Comparison of ENCODE assay signal across 26 cellular contexts in the genomic region with DNA sequence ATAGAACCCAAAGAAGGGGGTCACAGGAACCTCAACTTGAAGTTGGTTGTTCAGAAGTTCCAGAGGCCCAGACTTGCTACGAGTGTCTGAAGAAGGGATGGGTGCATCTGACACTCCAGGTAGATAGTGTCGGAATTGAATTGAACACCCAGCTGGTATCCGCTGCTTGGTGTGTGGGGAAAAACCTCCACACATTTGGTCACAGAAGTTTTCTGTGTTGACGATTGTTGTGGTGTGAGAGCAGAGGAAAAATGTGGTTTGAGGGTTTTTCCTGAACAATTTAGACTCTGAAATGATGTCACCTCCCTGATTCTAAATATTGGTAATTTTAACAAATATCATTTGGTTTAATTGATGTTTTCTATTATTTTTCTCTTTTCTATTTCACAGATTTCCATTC.
A peak's percentile ranks its signal among the peaks of the same experiment; 100 is the strongest.
DNase-seq lines count a peak whose midpoint lies in the region; ATAC-seq and TF ChIP-seq lines count a peak whose summit lies in the region.
"Had no signal": no experiment of that assay in that cellular context is flagged by ENCODE, and none has a peak within 500 bp of the region (broad histone marks: within the 10 kb centered on the region; RNA-seq: fewer than 3 reads in every experiment).

No MANE protein-coding gene starts in this region.

- peaks cover 4% of the 10 kb centered on the region for H3K4me1 Mint-ChIP-seq in activated naive CD4-positive, alpha-beta T cell treated with anti-CD3 and anti-CD28 coated beads, Interleukin-2, amount 10 ng/mL, durations not matched to agents 7 days and 5 days
- H3K4me1 Mint-ChIP-seq in activated naive CD8-positive, alpha-beta T cell treated with anti-CD3 and anti-CD28 coated beads for 36 hours: peaks cover 25% of the 10 kb centered on the region
- H3K4me1 Mint-ChIP-seq in stimulated activated naive CD8-positive, alpha-beta T cell treated with anti-CD3 and anti-CD28 coated beads, Interleukin-15, amount 100 ng/mL, for 72 hours: peaks cover 25% of the 10 kb centered on the region

- CTCF ChIA-PET in activated naive CD4-positive, alpha-beta T cell treated with anti-CD3 and anti-CD28 coated beads, Interleukin-2, amount 10 ng/mL, durations not matched to agents 7 days and 5 days (lab: Charles Lee): no interaction called here

- H3K27me3 Mint-ChIP-seq in activated naive CD4-positive, alpha-beta T cell treated with anti-CD3 and anti-CD28 coated beads, Interleukin-2, amount 10 ng/mL, durations not matched to agents 7 days and 5 days: peaks cover 13% of the 10 kb centered on the region
- H3K27me3 Mint-ChIP-seq in activated naive CD8-positive, alpha-beta T cell treated with anti-CD3 and anti-CD28 coated beads for 36 hours: peaks cover 49% of the 10 kb centered on the region
- H3K27me3 Mint-ChIP-seq in stimulated activated naive CD8-positive, alpha-beta T cell treated with anti-CD3 and anti-CD28 coated beads, Interleukin-15, amount 100 ng/mL, for 72 hours: peaks cover 67% of the 10 kb centered on the region
- H3K27me3 Mint-ChIP-seq: CD4-positive, CD25-positive, alpha-beta regulatory T cell had no signal

- H3K9me3 Mint-ChIP-seq in activated naive CD4-positive, alpha-beta T cell treated with anti-CD3 and anti-CD28 coated beads, Interleukin-2, amount 50 U/mL, for 72 hours: no peaks in the 10 kb centered on the region
- H3K9me3 Mint-ChIP-seq in activated naive CD4-positive, alpha-beta T cell treated with anti-CD3 and anti-CD28 coated beads, Interleukin-2, amount 10 ng/mL, durations not matched to agents 7 days and 5 days: no peaks in the 10 kb centered on the region
- H3K9me3 Mint-ChIP-seq in activated naive CD8-positive, alpha-beta T cell treated with anti-CD3 and anti-CD28 coated beads for 36 hours: no peaks in the 10 kb centered on the region
- H3K9me3 Mint-ChIP-seq in stimulated activated naive CD8-positive, alpha-beta T cell treated with anti-CD3 and anti-CD28 coated beads, Interleukin-15, amount 100 ng/mL, for 72 hours: no peaks in the 10 kb centered on the region
- H3K9me3 Mint-ChIP-seq: activated naive CD4-positive, alpha-beta T cell treated with anti-CD3 and anti-CD28 coated beads, Interleukin-2, amount 50 U/mL, for 24 hours; CD4-positive, CD25-positive, alpha-beta regulatory T cell; endodermal cell had no signal

- no peak for TF ChIP-seq CTCF in transverse colon (IDR thresholded peaks at IDR 0.05)

- in situ Hi-C loops in transverse colon (cut with MboI; ENCODE audit: low pct_ligation_motif_present in 1 of 4, low pct_unique_long_range_greater_than_20kb in 1 of 4, low sequenced_read_pairs in 3 of 4): loop anchor here in 1 of 4 donors (25.0 kb wide), 1 partner anchor 393 kb away; no protein-coding TSS in a partner anchor

- H3K4me3 Mint-ChIP-seq in activated naive CD4-positive, alpha-beta T cell treated with anti-CD3 and anti-CD28 coated beads, Interleukin-2, amount 10 ng/mL, durations not matched to agents 7 days and 5 days: no peak overlapping the region
- no peak overlapping the region for H3K4me3 Mint-ChIP-seq in activated naive CD8-positive, alpha-beta T cell treated with anti-CD3 and anti-CD28 coated beads for 36 hours
- H3K4me3 Mint-ChIP-seq in stimulated activated naive CD8-positive, alpha-beta T cell treated with anti-CD3 and anti-CD28 coated beads, Interleukin-15, amount 100 ng/mL, for 72 hours: peak overlapping the region; percentile 13 to 38
- H3K4me3 Mint-ChIP-seq: activated naive CD4-positive, alpha-beta T cell treated with anti-CD3 and anti-CD28 coated beads, Interleukin-2, amount 50 U/mL, for 24 hours; CD4-positive, CD25-positive, alpha-beta regulatory T cell; endodermal cell had no signal

- TF ChIP-seq EP300 in transverse colon (IDR thresholded peaks at IDR 0.05; ENCODE audit: low read depth): no peak

- no peak overlapping the region for H3K4me3 ChIP-seq in transverse colon
- H3K4me3 ChIP-seq: ascending aorta, cardiac muscle cell, hepatocyte, mucosa of descending colon, pancreas, SK-N-MC, smooth muscle cell, suprapubic skin had no signal

- H3K27ac ChIP-seq in transverse colon: no peak overlapping the region
- H3K27ac ChIP-seq: ascending aorta, cardiac muscle cell, hepatocyte, pancreas, SK-N-MC, suprapubic skin had no signal

- intact Hi-C loops in transverse colon (cut with DNase I; ENCODE audit: low total_unique reads): no loop called here

- H3K27me3 ChIP-seq in transverse colon: no peaks in the 10 kb centered on the region
- H3K27me3 ChIP-seq: ascending aorta, cardiac muscle cell, hepatocyte, pancreas, suprapubic skin had no signal

- WGBS in transverse colon (ENCODE audit: low coverage in 1 of 2), 2 donors: 78 to 84% methylated on average over 3 to 4 of the region's 4 CpGs

- no peaks in the 10 kb centered on the region for H3K36me3 ChIP-seq in transverse colon
- H3K36me3 ChIP-seq: ascending aorta, cardiac muscle cell, pancreas, suprapubic skin had no signal

- no peak for TF ChIP-seq POLR2A in transverse colon (IDR thresholded peaks at IDR 0.05)

- H3K4me1 ChIP-seq in transverse colon: peaks cover 0 to 10% (median 0%) of the 10 kb centered on the region in 4 donors
- H3K4me1 ChIP-seq: ascending aorta, pancreas, suprapubic skin had no signal

- H3K27ac Mint-ChIP-seq in activated naive CD4-positive, alpha-beta T cell treated with anti-CD3 and anti-CD28 coated beads, Interleukin-2, amount 50 U/mL, for 72 hours: no peak overlapping the region
- no peak overlapping the region for H3K27ac Mint-ChIP-seq in activated naive CD4-positive, alpha-beta T cell treated with anti-CD3 and anti-CD28 coated beads, Interleukin-2, amount 10 ng/mL, durations not matched to agents 7 days and 5 days
- H3K27ac Mint-ChIP-seq in activated naive CD8-positive, alpha-beta T cell treated with anti-CD3 and anti-CD28 coated beads for 36 hours: no peak overlapping the region
- no peak overlapping the region for H3K27ac Mint-ChIP-seq in stimulated activated naive CD8-positive, alpha-beta T cell treated with anti-CD3 and anti-CD28 coated beads, Interleukin-15, amount 100 ng/mL, for 72 hours
- H3K27ac Mint-ChIP-seq: activated naive CD4-positive, alpha-beta T cell treated with anti-CD3 and anti-CD28 coated beads, Interleukin-2, amount 50 U/mL, for 24 hours; CD4-positive, CD25-positive, alpha-beta regulatory T cell; endodermal cell had no signal

- H3K9me3 ChIP-seq in transverse colon: no peaks in the 10 kb centered on the region
- H3K9me3 ChIP-seq: ascending aorta, mucosa of descending colon, pancreas, suprapubic skin had no signal

- DNase-seq in activated naive CD4-positive, alpha-beta T cell treated with anti-CD3 and anti-CD28 coated beads, Interleukin-2, amount 50 U/mL, for 72 hours (ENCODE audit: low spot score in 2 of 2): peak in 1 of 2 donors; percentile 36
- DNase-seq in activated naive CD4-positive, alpha-beta T cell treated with anti-CD3 and anti-CD28 coated beads, Interleukin-2, amount 10 ng/mL, durations not matched to agents 7 days and 5 days: no peak
- DNase-seq in activated naive CD8-positive, alpha-beta T cell treated with anti-CD3 and anti-CD28 coated beads for 36 hours: peak; percentile 54
- DNase-seq in stimulated activated naive CD8-positive, alpha-beta T cell treated with anti-CD3 and anti-CD28 coated beads, Interleukin-15, amount 100 ng/mL, for 72 hours: peak in 1 of 2 donors; percentile 45
- DNase-seq in transverse colon (no peak), NCI-H1694 (lab: John Stamatoyannopoulos, UW) (no peak)
- DNase-seq: CD4-positive, CD25-positive, alpha-beta regulatory T cell; cortex of kidney; EL; endodermal cell; foreskin fibroblast; GOT3; left cardiac atrium; mucosa of descending colon; NCI-H1694 treated with DMSO at 0.1 percent for 48 hours; pancreas; retina had no signal

- peaks cover 11% of the 10 kb centered on the region in 2 donors for H3K36me3 Mint-ChIP-seq in activated naive CD4-positive, alpha-beta T cell treated with anti-CD3 and anti-CD28 coated beads, Interleukin-2, amount 50 U/mL, for 72 hours
- H3K36me3 Mint-ChIP-seq in activated naive CD4-positive, alpha-beta T cell treated with anti-CD3 and anti-CD28 coated beads, Interleukin-2, amount 10 ng/mL, durations not matched to agents 7 days and 5 days: no peaks in the 10 kb centered on the region
- no peaks in the 10 kb centered on the region for H3K36me3 Mint-ChIP-seq in activated naive CD8-positive, alpha-beta T cell treated with anti-CD3 and anti-CD28 coated beads for 36 hours
- H3K36me3 Mint-ChIP-seq: activated naive CD4-positive, alpha-beta T cell treated with anti-CD3 and anti-CD28 coated beads, Interleukin-2, amount 50 U/mL, for 24 hours; CD4-positive, CD25-positive, alpha-beta regulatory T cell had no signal

- ATAC-seq in activated naive CD4-positive, alpha-beta T cell treated with anti-CD3 and anti-CD28 coated beads, Interleukin-2, amount 50 U/mL, for 72 hours: peak; percentile 92 to 97
- peak; percentile 46 for ATAC-seq in HG03045 (IDR thresholded peaks at IDR 0.05; ENCODE audit: unreplicated experiment)
- peak; percentile 82 for ATAC-seq in stimulated activated naive CD8-positive, alpha-beta T cell treated with anti-CD3 and anti-CD28 coated beads, Interleukin-15, amount 100 ng/mL, for 72 hours
- ATAC-seq: esophagus mucosa, left cardiac atrium, mucosa of descending colon, pancreas had no signal

Comparison
In these comparisons a context has a peak if more than half of its experiments do, and no peak if none do; other contexts are left out.
1. H3K4me3 Mint-ChIP-seq: peak in stimulated activated naive CD8-positive, alpha-beta T cell treated with anti-CD3 and anti-CD28 coated beads, Interleukin-15, amount 100 ng/mL, for 72 hours (2 of 2); none in activated naive CD4-positive, alpha-beta T cell treated with anti-CD3 and anti-CD28 coated beads, Interleukin-2, amount 10 ng/mL, durations not matched to agents 7 days and 5 days (single experiment) and activated naive CD8-positive, alpha-beta T cell treated with anti-CD3 and anti-CD28 coated beads for 36 hours (single experiment).
2. Peak in every context shown above with its lines, with median percentiles within 50 percentile points of each other: ATAC-seq.